ENCODE assay signal across 8 cellular contexts in genomic region chr11:61331636-61332035, GRCh38. TPM values are rescaled to one million over a fixed set of nuclear protein-coding genes. Genes with fewer than 3 reads are reported as not detected.
A peak's percentile ranks its signal among the peaks of the same experiment; 100 is the strongest.
DNase-seq lines count a peak whose midpoint lies in the region; ATAC-seq and TF ChIP-seq lines count a peak whose summit lies in the region.

No MANE protein-coding gene starts in this region.

- no peak overlapping the region for H3K14ac ChIP-seq in neuronal stem cell (ENCODE audit: low read length)

- H4K8ac ChIP-seq in neuronal stem cell (ENCODE audit: low read depth, low read length) = no peak overlapping the region

- H3K4me3 ChIP-seq in Caco-2 (ENCODE audit: low read depth, low read length) (peak overlapping the region; percentile 61), NT2/D1 (ENCODE audit: insufficient read length, low read depth) (peak overlapping the region; percentile 80), colonic mucosa (peak overlapping the region; percentile 88), neuronal stem cell (ENCODE audit: low read length in 2 of 2) (peak overlapping the region in 1 of 2 donors; percentile 96)

- peak overlapping the region; percentile 98 for H3K27ac Mint-ChIP-seq in Caco-2 (ENCODE audit: unreplicated experiment)

- H3K4ac ChIP-seq in neuronal stem cell (ENCODE audit: low read length) = no peak overlapping the region

- H3K36me3 ChIP-seq in Caco-2 (ENCODE audit: control insufficient read depth, insufficient read depth, low read length) (no peaks in the 10 kb centered on the region; the same call in 1 of the 2 replicates), NT2/D1 (ENCODE audit: insufficient read depth, insufficient read length, low read length) (peaks cover 47% of the 10 kb centered on the region), colonic mucosa (no peaks in the 10 kb centered on the region), neuronal stem cell (replicated peaks in 1 of 2; ENCODE audit: control insufficient read depth in 2 of 2, insufficient read depth in 2 of 2, low read length in 2 of 2) (peaks cover 8 to 48% of the 10 kb centered on the region in 2 donors)

- H3K79me1 ChIP-seq in neuronal stem cell (ENCODE audit: low read depth, low read length) = peaks cover 13% of the 10 kb centered on the region

- no peaks in the 10 kb centered on the region for H3K27me3 ChIP-seq in Caco-2 (replicated peaks; ENCODE audit: control insufficient read depth, insufficient read depth, low read length)
- H3K27me3 ChIP-seq in NT2/D1 (ENCODE audit: insufficient read depth, insufficient read length) = no peaks in the 10 kb centered on the region
- no peaks in the 10 kb centered on the region for H3K27me3 ChIP-seq in colonic mucosa
- no peaks in the 10 kb centered on the region for H3K27me3 ChIP-seq in neuronal stem cell (ENCODE audit: control insufficient read depth in 3 of 3, insufficient read depth in 3 of 3, low read depth in 1 of 3, low read length in 3 of 3)

- no peak overlapping the region for H2BK12ac ChIP-seq in neuronal stem cell (ENCODE audit: low read length)

- H3K27ac ChIP-seq in colonic mucosa (no peak overlapping the region), neuronal stem cell (replicated peaks; ENCODE audit: low read length) (no peak overlapping the region)

- H3K9me3 ChIP-seq in Caco-2 = no peaks in the 10 kb centered on the region
- no peaks in the 10 kb centered on the region for H3K9me3 ChIP-seq in NT2/D1 (ENCODE audit: insufficient read depth, low read length)
- no peaks in the 10 kb centered on the region for H3K9me3 ChIP-seq in colonic mucosa
- H3K9me3 ChIP-seq in neuronal stem cell (replicated peaks in 1 of 2; ENCODE audit: control insufficient read depth in 2 of 2, insufficient read depth in 1 of 2, low read depth in 1 of 2, low read length in 2 of 2) = no peaks in the 10 kb centered on the region

- no CpG with 5 or more reads among the region's 6 CpGs for WGBS in neuronal stem cell (ENCODE audit: extremely low coverage in 2 of 2, insufficient read length in 2 of 2, insufficient replicate concordance in 1 of 2), 2 donors

- no peak overlapping the region for H2BK15ac ChIP-seq in neuronal stem cell (ENCODE audit: low read length)

- H3K4me1 ChIP-seq in Caco-2 = peaks cover 13% of the 10 kb centered on the region
- peaks cover 25% of the 10 kb centered on the region for H3K4me1 ChIP-seq in NT2/D1 (ENCODE audit: insufficient read depth, insufficient read length)
- peaks cover 7% of the 10 kb centered on the region for H3K4me1 ChIP-seq in colonic mucosa
- peaks cover 11 to 33% of the 10 kb centered on the region in 2 donors for H3K4me1 ChIP-seq in neuronal stem cell (ENCODE audit: control insufficient read depth in 2 of 2, insufficient read depth in 1 of 2, low read depth in 1 of 2, low read length in 2 of 2)

- peak overlapping the region; percentile 71 for H3K4me2 ChIP-seq in neuronal stem cell (ENCODE audit: insufficient read depth, low read length, poor library complexity, severe bottlenecking)

- no peaks in the 10 kb centered on the region for H3K9me3 Mint-ChIP-seq in Caco-2 (ENCODE audit: unreplicated experiment)

- intact Hi-C loops in Caco-2 (cut with micrococcal nuclease; ENCODE audit: unreplicated experiment) (loop anchor here (2.0 kb wide), 1 partner anchor 33 kb away; no protein-coding TSS in a partner anchor), colonic mucosa (cut with DNase I) (no loop called here), left colon (cut with DNase I, micrococcal nuclease) (loop anchor here in 1 of 2 donors (10.0 kb wide), 1 partner anchor 53 kb away; no protein-coding TSS in a partner anchor)

- no peak for ATAC-seq in GM19452 (IDR thresholded peaks at IDR 0.05; ENCODE audit: unreplicated experiment)
- ATAC-seq in left colon = no peak
- no peak for ATAC-seq in HG03175 (IDR thresholded peaks at IDR 0.05; ENCODE audit: unreplicated experiment)

- H3K4me3 Mint-ChIP-seq in Caco-2 (ENCODE audit: unreplicated experiment) = peak overlapping the region; percentile 100

- CTCF ChIA-PET in Caco-2 (lab: Charles Lee) = no interaction called here

- no peak overlapping the region for H3K23ac ChIP-seq in neuronal stem cell (ENCODE audit: low read depth, low read length, poor library complexity)

- H2BK5ac ChIP-seq in neuronal stem cell (ENCODE audit: low read length) = no peak overlapping the region

- POLR2A ChIA-PET in Caco-2 (lab: Charles Lee) = no interaction called here

- peaks cover 56% of the 10 kb centered on the region for H3K36me3 Mint-ChIP-seq in Caco-2 (ENCODE audit: insufficient read depth, unreplicated experiment)

- no TSS peak for BruUV-seq in Caco-2 (replicated peaks; lab: Mats Ljungman, UMichigan)

- H3K9ac ChIP-seq in NT2/D1 (ENCODE audit: insufficient read length, low read depth) (peak overlapping the region; percentile 98), colonic mucosa (ENCODE audit: low read depth in 2 of 2, low read length in 2 of 2) (peak overlapping the region in 1 of 2 donors; percentile 96), neuronal stem cell (ENCODE audit: low read depth, low read length, poor library complexity) (no peak overlapping the region)

- no peak overlapping the region for H2BK120ac ChIP-seq in neuronal stem cell (ENCODE audit: low read depth, low read length)

- no peak overlapping the region for H2AK5ac ChIP-seq in neuronal stem cell (ENCODE audit: low read depth, low read length)

- TF ChIP-seq CTCF in Caco-2 (IDR thresholded peaks at IDR 0.05; ENCODE audit: insufficient read depth in 1 of 2, low read depth in 1 of 2, low read length in 1 of 2, severe bottlenecking in 1 of 2, unreplicated experiment in 1 of 2) (no peak), colonic mucosa (IDR thresholded peaks at IDR 0.05) (no peak)

- H3K27me3 Mint-ChIP-seq in Caco-2 (ENCODE audit: insufficient read depth, unreplicated experiment) = no peaks in the 10 kb centered on the region

- H4K91ac ChIP-seq in neuronal stem cell (ENCODE audit: low read depth, low read length, poor library complexity) = no peak overlapping the region

- peaks cover 17% of the 10 kb centered on the region for H3K4me1 Mint-ChIP-seq in Caco-2 (ENCODE audit: low read depth, unreplicated experiment)

- H3K18ac ChIP-seq in neuronal stem cell (ENCODE audit: low read length) = no peak overlapping the region

- no peak overlapping the region for H2AFZ ChIP-seq in neuronal stem cell (ENCODE audit: low read length)

- DNase-seq in Caco-2 (no peak), NT2/D1 (ENCODE audit: low read depth, low spot score) (no peak), colonic mucosa (no peak), neuronal stem cell (ENCODE audit: low spot score) (no peak), NCI-H1105 (lab: John Stamatoyannopoulos, UW) (no peak), left colon (no peak)

RNA-seq across cellular contexts. Expression of gene DDB1, which starts 1.3 kb away (rescaled TPM):
- total RNA-seq in Caco-2 (2022) = 284 and 303 TPM in 2 replicates
- total RNA-seq in colonic mucosa = 100 to 1,000 TPM; 154 to 189 TPM
- polyA plus RNA-seq in neuronal stem cell (2013, experiment 1 of 2) = 94.2 TPM
- 91.0 TPM for polyA plus RNA-seq in neuronal stem cell (2013, experiment 2 of 2)
- 100 to 1,000 TPM; 138 to 149 TPM for total RNA-seq in left colon

RNA-seq across cellular contexts. Expression of gene TKFC, which starts 1.4 kb away (rescaled TPM):
- 86.2 and 99.0 TPM in 2 replicates for total RNA-seq in Caco-2 (2022)
- 10 to 100 TPM; 50.0 to 81.3 TPM for total RNA-seq in colonic mucosa
- polyA plus RNA-seq in neuronal stem cell (2013, experiment 1 of 2) = 18.6 TPM
- 20.1 TPM for polyA plus RNA-seq in neuronal stem cell (2013, experiment 2 of 2)
- 10 to 100 TPM; 58.5 to 61.5 TPM for total RNA-seq in left colon

RNA-seq across cellular contexts. Expression of gene CYB561A3, which starts 30.0 kb away (rescaled TPM):
- total RNA-seq in Caco-2 (2022) = 33.6 and 34.9 TPM in 2 replicates
- 10 to 100 TPM; 64.2 to 88.5 TPM for total RNA-seq in colonic mucosa
- polyA plus RNA-seq in neuronal stem cell (2013, experiment 1 of 2) = 7.0 TPM
- 6.3 TPM for polyA plus RNA-seq in neuronal stem cell (2013, experiment 2 of 2)
- 10 to 100 TPM; 80.6 to 80.8 TPM for total RNA-seq in left colon

RNA-seq across cellular contexts. Expression of gene TMEM138, which starts 30.5 kb away (rescaled TPM):
- 46.3 and 48.3 TPM in 2 replicates for total RNA-seq in Caco-2 (2022)
- 10 to 100 TPM; 27.4 to 37.7 TPM for total RNA-seq in colonic mucosa
- polyA plus RNA-seq in neuronal stem cell (2013, experiment 1 of 2) = 38.6 TPM
- 40.8 TPM for polyA plus RNA-seq in neuronal stem cell (2013, experiment 2 of 2)
- total RNA-seq in left colon = 10 to 100 TPM; 33.9 to 40.5 TPM

RNA-seq across cellular contexts. Expression of gene VWCE, which starts 36.5 kb away (rescaled TPM):
- 17.7 and 18.6 TPM in 2 replicates for total RNA-seq in Caco-2 (2022)
- under 1 TPM; 0.37 to 0.58 TPM for total RNA-seq in colonic mucosa
- 9.1 TPM for polyA plus RNA-seq in neuronal stem cell (2013, experiment 1 of 2)
- 9.2 TPM for polyA plus RNA-seq in neuronal stem cell (2013, experiment 2 of 2)
- under 1 TPM; 0.36 to 0.76 TPM for total RNA-seq in left colon
